Comparison of ENCODE assay signal across 32 cellular contexts in genomic region chr15:89066280-89066679, GRCh38.
"Had no signal": no experiment of that assay in that cellular context is flagged by ENCODE, and none has a peak within 500 bp of the region (broad histone marks: within the 10 kb centered on the region; RNA-seq: fewer than 3 reads in every experiment).

No MANE protein-coding gene starts in this region.

- H3K9me3 ChIP-seq: adrenal gland, colonic mucosa had no signal

- H3K4me3 ChIP-seq: adrenal gland, breast epithelium, cardiac muscle cell, colonic mucosa, gastrocnemius medialis, heart left ventricle had no signal

- H3K4me1 Mint-ChIP-seq: activated B cell treated with CpG ODN at 0.5 μM for 24 hours, brain, T-helper 17 cell had no signal

- H3K27ac ChIP-seq: adrenal gland, breast epithelium, cardiac muscle cell, colonic mucosa, epithelial cell of prostate, foreskin keratinocyte, gastrocnemius medialis, heart left ventricle, WERI-Rb-1 had no signal

- DNase-seq: activated B cell treated with CpG ODN at 0.5 μM for 24 hours; activated CD4-positive, alpha-beta T cell treated with anti-CD3 and anti-CD28 coated beads for 48 hours; activated CD4-positive, alpha-beta T cell treated with anti-CD3 and anti-CD28 coated beads, Interleukin-2, amount 50 U/mL, for 1 hour; activated CD4-positive, alpha-beta T cell treated with anti-CD3 and anti-CD28 coated beads, Interleukin-2, amount 50 U/mL, for 48 hours; activated CD8-positive, alpha-beta T cell treated with anti-CD3 and anti-CD28 coated beads for 36 hours; activated effector memory CD4-positive, alpha-beta T cell treated with Interleukin-2 at 50 U/mL for 16 hours; activated gamma-delta T cell treated with Interleukin-2 at 50 U/mL for 16 hours; activated naive CD4-positive, alpha-beta T cell treated with anti-CD3 and anti-CD28 coated beads, Interleukin-2, amount 50 U/mL, for 16 hours; activated naive CD4-positive, alpha-beta T cell treated with Interleukin-2 at 50 U/mL for 16 hours; activated T-cell treated with anti-CD3 and anti-CD28 coated beads, Interleukin-2, amount 50 U/mL, for 4 hours; amygdala; aorta; central memory CD4-positive, alpha-beta T cell; cerebellar nuclear complex; colonic mucosa; effector CD8-positive, alpha-beta T cell; gastrocnemius medialis; glutamatergic neuron; heart left ventricle; T-helper 17 cell; T1000; WERI-Rb-1 had no signal

- H3K27ac Mint-ChIP-seq: activated B cell treated with CpG ODN at 0.5 μM for 24 hours; activated CD8-positive, alpha-beta T cell treated with anti-CD3 and anti-CD28 coated beads for 36 hours; activated naive CD8-positive, alpha-beta T cell; brain; T-helper 17 cell; T-helper 2 cell treated with Interferon-gamma antibody and Interleukin-4, amounts not matched to agents 5 μg/mL and 100 μg/mL, for 36 hours had no signal

- H3K27me3 ChIP-seq: adrenal gland, breast epithelium, cardiac muscle cell, colonic mucosa, foreskin keratinocyte, gastrocnemius medialis, heart left ventricle had no signal

- H3K4me3 Mint-ChIP-seq: activated B cell treated with CpG ODN at 0.5 μM for 24 hours; activated CD8-positive, alpha-beta T cell treated with anti-CD3 and anti-CD28 coated beads for 36 hours; activated naive CD8-positive, alpha-beta T cell; activated T-cell treated with anti-CD3 and anti-CD28 coated beads, Interleukin-2, amount 50 U/mL, for 4 hours; activated T-helper 17 cell treated with anti-CD3 and anti-CD28 coated beads, Interleukin-2, amount 50 U/mL, for 72 hours; brain; T-helper 17 cell; T-helper 2 cell treated with Interferon-gamma antibody and Interleukin-4, amounts not matched to agents 5 μg/mL and 100 μg/mL, for 36 hours had no signal

- ATAC-seq: activated CD4-positive, CD25-positive, alpha-beta regulatory T cell treated with anti-CD3 and anti-CD28 coated beads, Interleukin-2, amount 50 U/mL, for 24 hours; activated CD8-positive, alpha-beta T cell treated with anti-CD3 and anti-CD28 coated beads for 36 hours; activated T-cell treated with anti-CD3 and anti-CD28 coated beads, Interleukin-2, amount 50 U/mL, for 4 hours; activated T-helper 17 cell treated with anti-CD3 and anti-CD28 coated beads, Interleukin-2, amount 50 U/mL, for 72 hours; foreskin keratinocyte; gastrocnemius medialis; heart left ventricle; T-helper 17 cell had no signal

- H3K36me3 ChIP-seq: adrenal gland, breast epithelium, cardiac muscle cell, colonic mucosa, gastrocnemius medialis, heart left ventricle, WERI-Rb-1 had no signal

- H3K4me1 ChIP-seq: adrenal gland, colonic mucosa, foreskin keratinocyte, gastrocnemius medialis had no signal

- H3K27me3 Mint-ChIP-seq: activated CD8-positive, alpha-beta T cell treated with anti-CD3 and anti-CD28 coated beads for 36 hours; activated naive CD8-positive, alpha-beta T cell; activated T-helper 17 cell treated with anti-CD3 and anti-CD28 coated beads, Interleukin-2, amount 50 U/mL, for 72 hours; T-helper 17 cell had no signal
